ENCODE assay signal across 8 cellular contexts in genomic region chr11:62709262-62710000, GRCh38. TPM values are rescaled to one million over a fixed set of nuclear protein-coding genes. Genes with fewer than 3 reads are reported as not detected.
DNase-seq lines count a peak whose midpoint lies in the region; ATAC-seq and TF ChIP-seq lines count a peak whose summit lies in the region.

No MANE protein-coding gene starts in this region.

- no peaks in the 10 kb centered on the region for H3K27me3 ChIP-seq in A673 (replicated peaks; ENCODE audit: insufficient read depth, low read depth, low read length, poor library complexity)
- H3K27me3 ChIP-seq in liver (ENCODE audit: control insufficient read depth in 4 of 4, insufficient read depth in 4 of 4, low read length in 3 of 4), result no peaks in the 10 kb centered on the region

- CTCF ChIA-PET in A673 (lab: Charles Lee), result no interaction called here

- H3K4me1 ChIP-seq in A673 (ENCODE audit: insufficient read depth, low read length, poor library complexity, severe bottlenecking), result peaks cover 38% of the 10 kb centered on the region
- peaks cover 20 to 68% (median 56%) of the 10 kb centered on the region in 4 donors for H3K4me1 ChIP-seq in liver (ENCODE audit: control insufficient read depth in 4 of 4, insufficient read depth in 4 of 4, low read length in 3 of 4)

- intact Hi-C loops in A673 (cut with micrococcal nuclease; ENCODE audit: unreplicated experiment), result loop anchor here (5.0 kb wide), 2 partner anchors 117 to 312 kb away; partner anchors contain the start of gene TUT1

- ATAC-seq in GM18870 (IDR thresholded peaks at IDR 0.05; ENCODE audit: unreplicated experiment) (peak; percentile 66), HG03135 (IDR thresholded peaks at IDR 0.05; ENCODE audit: unreplicated experiment) (peak; percentile 67)

- no peaks in the 10 kb centered on the region for H3K9me3 ChIP-seq in A673 (ENCODE audit: low read depth, low read length, poor library complexity, severe bottlenecking)
- no peaks in the 10 kb centered on the region for H3K9me3 ChIP-seq in liver (ENCODE audit: control insufficient read depth in 4 of 4, low read length in 3 of 4)

- H3K9ac ChIP-seq in liver (ENCODE audit: low read depth in 1 of 2, low read length in 2 of 2), result peak overlapping the region; percentile 79 to 93

- no peak for TF ChIP-seq CTCF in A673 (conservative IDR thresholded peaks at IDR 0.05; ENCODE audit: low read depth, low read length)
- TF ChIP-seq CTCF in liver (IDR thresholded peaks at IDR 0.05; ENCODE audit: low read depth, low read length, missing input control), result no peak

- WGBS in liver, result 5% methylated on average over 47 of the region's 47 CpGs

- H3K4me3 ChIP-seq in A673 (ENCODE audit: low read depth, low read length, poor library complexity, severe bottlenecking) (peak overlapping the region; percentile 54), liver (ENCODE audit: low read depth in 1 of 3, low read length in 3 of 3) (peak overlapping the region; percentile 55 to 85 (median 56))

- peak in 1 of 2 donors; percentile 8 for TF ChIP-seq RAD21 in liver (IDR thresholded peaks at IDR 0.05)

- DNase-seq in A673 (ENCODE audit: low spot score) (peak; percentile 100), NCI-H510A treated with DMSO at 0.1 percent for 48 hours (lab: John Stamatoyannopoulos, UW) (peak; percentile 97), dermis microvascular lymphatic vessel endothelial cell (ENCODE audit: low read depth in 2 of 2) (peak; percentile 94 to 99)
- DNase-seq in activated CD4-positive, alpha-beta T cell treated with anti-CD3 and anti-CD28 coated beads, Interleukin-2, amount 50 U/mL, for 4 hours, result peak; percentile 96 to 97
- DNase-seq in stimulated activated CD4-positive, alpha-beta T cell treated with anti-CD3 and anti-CD28 coated beads, Interleukin-2, amount 100 ng/mL, for 48 hours, result peak; percentile 89 to 91

- BruUV-seq in A673 (replicated peaks; lab: Mats Ljungman, UMichigan), result no TSS peak

- H3K27ac ChIP-seq in A673 (ENCODE audit: low read depth, low read length, poor library complexity, severe bottlenecking) (peak overlapping the region; percentile 96), liver (ENCODE audit: low read depth in 1 of 2, low read length in 2 of 2) (peak overlapping the region; percentile 93 to 95)

- H3K36me3 ChIP-seq in A673 (ENCODE audit: insufficient read depth, low read length, poor library complexity, severe bottlenecking) (peaks cover 42% of the 10 kb centered on the region), liver (ENCODE audit: control insufficient read depth in 4 of 4, insufficient read depth in 3 of 4, low read depth in 1 of 4, low read length in 3 of 4) (peaks cover 0 to 7% (median 4%) of the 10 kb centered on the region in 4 donors)

- POLR2A ChIA-PET in A673 (lab: Charles Lee; ENCODE audit: low non-redundant PET), result interaction anchor here (0.5 kb wide), 1 partner anchor 36 kb away, joined by 3 read pairs; no protein-coding TSS in a partner anchor

TF ChIP-seq in liver, 16 proteins besides CTCF, POLR2A, EP300 and RAD21:
- TF ChIP-seq JUND (IDR thresholded peaks at IDR 0.05) (no peak), HNF4G (IDR thresholded peaks at IDR 0.05) (no peak), ATF3 (IDR thresholded peaks at IDR 0.05) (no peak), REST (IDR thresholded peaks at IDR 0.05) (peak; percentile 62), TAF1 (conservative IDR thresholded peaks at IDR 0.05) (peak; percentile 86), MAX (IDR thresholded peaks at IDR 0.05) (peak; percentile 57), NR2F2 (IDR thresholded peaks at IDR 0.05) (peak; percentile 35), GABPA (IDR thresholded peaks at IDR 0.05 in 1 of 2, conservative IDR thresholded peaks at IDR 0.05 in 1 of 2) (peak; percentile 44 to 81), SP1 (IDR thresholded peaks at IDR 0.05) (no peak), FOXA1 (IDR thresholded peaks at IDR 0.05) (no peak), RXRA (IDR thresholded peaks at IDR 0.05) (peak; percentile 24 to 51), HNF4A (conservative IDR thresholded peaks at IDR 0.05) (peak; percentile 7 to 18), FOXA2 (IDR thresholded peaks at IDR 0.05) (peak; percentile 26), YY1 (IDR thresholded peaks at IDR 0.05) (peak; percentile 100), ZBTB33 (IDR thresholded peaks at IDR 0.05) (peak; percentile 85), EGR1 (IDR thresholded peaks at IDR 0.05; ENCODE audit: low read depth in 2 of 2) (no peak)

RNA-seq across cellular contexts. Expression of gene GNG3, which starts 2.0 kb away (rescaled TPM):
- total RNA-seq in A673 (2021), result 0.45 and 0.72 TPM in 2 replicates
- total RNA-seq in dermis microvascular lymphatic vessel endothelial cell, result not detected in 2 replicates
- under 1 TPM in 1 of 2 donors, not detected in 1; 0.19 TPM for total RNA-seq in liver
- not detected for polyA plus RNA-seq in liver

RNA-seq across cellular contexts. Expression of gene BSCL2, which starts 2.2 kb away (rescaled TPM):
- total RNA-seq in A673 (2021), result 123 and 132 TPM in 2 replicates
- 23.5 and 26.0 TPM in 2 replicates for total RNA-seq in dermis microvascular lymphatic vessel endothelial cell
- total RNA-seq in liver, result 10 to 100 TPM; 15.1 to 23.0 TPM
- 10 to 100 TPM; 34.5 to 40.0 TPM for polyA plus RNA-seq in liver

RNA-seq across cellular contexts. Expression of gene HNRNPUL2, which starts 17.8 kb away (rescaled TPM):
- total RNA-seq in A673 (2021) (104 and 105 TPM in 2 replicates), dermis microvascular lymphatic vessel endothelial cell (7.6 and 11.0 TPM in 2 replicates), liver (10 to 100 TPM; 14.0 to 17.0 TPM)
- polyA plus RNA-seq in liver, result 10 to 100 TPM in 1 of 2 donors, 1 to 10 TPM in 1; 1.3 to 12.0 TPM

RNA-seq across cellular contexts. Expression of gene TTC9C, which starts 18.9 kb away (rescaled TPM):
- total RNA-seq in A673 (2021) (66.5 and 66.8 TPM in 2 replicates), dermis microvascular lymphatic vessel endothelial cell (28.8 and 32.3 TPM in 2 replicates), liver (10 to 100 TPM; 12.0 to 16.1 TPM)
- 10 to 100 TPM in 1 of 2 donors, 1 to 10 TPM in 1; 10.0 to 14.0 TPM for polyA plus RNA-seq in liver

RNA-seq across cellular contexts. Expression of gene LRRN4CL, which starts 20.1 kb away (rescaled TPM):
- total RNA-seq in A673 (2021) (0.37 and 0.52 TPM in 2 replicates), dermis microvascular lymphatic vessel endothelial cell (0.38 and 0.51 TPM in 2 replicates), liver (under 1 TPM in 1 of 2 donors, not detected in 1; 0.08 TPM)
- polyA plus RNA-seq in liver, result under 1 TPM in 1 of 2 donors, not detected in 1; 0.06 TPM

Comparison
In these comparisons a context has a peak if more than half of its experiments do, and no peak if none do; other contexts are left out.
1. Peak in every context shown above with its lines: DNase-seq, ATAC-seq, H3K4me3 ChIP-seq and H3K27ac ChIP-seq.